Comparison of ENCODE assay signal across 8 cellular contexts in the genomic region with DNA sequence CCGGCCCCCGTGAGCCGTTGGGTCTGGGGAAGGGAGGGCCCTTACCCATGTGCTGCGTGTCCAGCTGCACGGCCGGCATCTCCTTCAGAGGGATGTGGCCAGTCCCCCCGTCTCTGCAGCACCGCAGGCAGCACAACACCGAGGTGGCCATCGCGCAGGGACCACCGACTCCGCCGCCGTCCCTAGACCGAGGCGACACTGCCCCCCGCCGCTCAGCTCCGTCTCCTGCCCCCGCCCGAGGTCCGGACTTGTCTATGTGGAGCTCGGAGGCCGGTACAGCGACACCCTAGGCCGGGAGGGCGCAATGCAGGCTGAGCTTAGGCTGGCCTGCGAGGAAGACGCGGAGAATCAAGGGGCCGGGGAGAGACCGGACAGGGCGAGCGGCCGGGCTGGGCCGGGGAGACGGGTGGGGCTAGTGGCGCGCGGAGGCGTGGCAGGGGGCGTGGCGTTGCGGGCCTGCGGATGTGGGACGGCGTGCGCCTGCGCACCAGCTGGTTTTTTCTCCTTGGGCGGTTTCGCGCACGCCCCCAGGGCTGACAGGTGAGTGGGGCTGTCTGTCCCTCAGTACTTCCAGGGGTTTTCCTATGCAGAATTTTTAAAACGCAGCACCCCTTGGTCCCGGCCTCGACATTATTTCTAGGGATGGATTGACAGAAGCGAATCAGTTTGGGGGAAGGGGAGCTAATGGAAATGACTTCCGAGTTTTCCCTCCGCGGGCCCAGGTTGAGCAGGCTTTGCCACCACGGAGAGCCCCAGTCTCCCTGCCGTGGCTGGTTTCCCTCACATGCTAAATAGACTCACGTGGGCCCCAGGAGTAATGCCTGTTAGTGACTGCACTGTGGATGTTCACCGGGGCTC. TPM values are rescaled to one million over a fixed set of nuclear protein-coding genes. Genes with fewer than 3 reads are reported as not detected.
DNase-seq lines count a peak whose midpoint lies in the region; ATAC-seq and TF ChIP-seq lines count a peak whose summit lies in the region.

A gene with protein sequence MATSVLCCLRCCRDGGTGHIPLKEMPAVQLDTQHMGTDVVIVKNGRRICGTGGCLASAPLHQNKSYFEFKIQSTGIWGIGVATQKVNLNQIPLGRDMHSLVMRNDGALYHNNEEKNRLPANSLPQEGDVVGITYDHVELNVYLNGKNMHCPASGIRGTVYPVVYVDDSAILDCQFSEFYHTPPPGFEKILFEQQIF (minus strand): TSS at position 256 of the 858 bp plus-strand sequence. CDS start 105 bp downstream, at position 151.

- H3K36me3 Mint-ChIP-seq in activated T-cell treated with anti-CD3 and anti-CD28 coated beads, Interleukin-2, amount 50 U/mL, for 24 hours (ENCODE audit: low read depth), result peaks cover 12% of the 10 kb centered on the region

- peak within 1 kb of the TSS; percentile 90 for H3K4me3 Mint-ChIP-seq in activated T-cell treated with anti-CD3 and anti-CD28 coated beads, Interleukin-2, amount 50 U/mL, for 24 hours

- peak within 1 kb of the TSS; percentile 93 for H3K27ac Mint-ChIP-seq in activated T-cell treated with anti-CD3 and anti-CD28 coated beads, Interleukin-2, amount 50 U/mL, for 24 hours

- H3K4me1 ChIP-seq in DND-41 (ENCODE audit: insufficient read depth, low read length) (peaks cover 20% of the 10 kb centered on the region), PC-3 (ENCODE audit: insufficient read depth, low read length) (peaks cover 15% of the 10 kb centered on the region), mucosa of stomach (ENCODE audit: control insufficient read depth, insufficient read depth, low read length) (peaks cover 11% of the 10 kb centered on the region)

- H3K27ac ChIP-seq in DND-41 (ENCODE audit: low read length), result peak within 1 kb of the TSS; percentile 62
- peak within 1 kb of the TSS; percentile 22 for H3K27ac ChIP-seq in PC-3 (ENCODE audit: low read length)

- H3K9me3 Mint-ChIP-seq in activated T-cell treated with anti-CD3 and anti-CD28 coated beads, Interleukin-2, amount 50 U/mL, for 24 hours, result no peaks in the 10 kb centered on the region

- DNase-seq in DND-41 (peak; percentile 87), KBM-7 (peak; percentile 99), PC-3 (peak; percentile 93)
- peak; percentile 99 for DNase-seq in activated T-cell treated with anti-CD3 and anti-CD28 coated beads, Interleukin-2, amount 50 U/mL, for 24 hours
- DNase-seq in stimulated activated CD8-positive, alpha-beta memory T cell treated with anti-CD3 and anti-CD28 coated beads, Interleukin-4, amount 100 ng/mL, for 48 hours, result peak; percentile 98

- H2AFZ ChIP-seq in DND-41 (ENCODE audit: low read depth, low read length) (peak within 1 kb of the TSS; percentile 82), PC-3 (ENCODE audit: low read length) (peak within 1 kb of the TSS; percentile 100)

- peaks cover 23% of the 10 kb centered on the region for H3K4me1 Mint-ChIP-seq in activated T-cell treated with anti-CD3 and anti-CD28 coated beads, Interleukin-2, amount 50 U/mL, for 24 hours (ENCODE audit: low read depth)

- H3K9ac ChIP-seq in DND-41 (ENCODE audit: low read depth, low read length) (peak within 1 kb of the TSS; percentile 66), PC-3 (ENCODE audit: low read length) (peak within 1 kb of the TSS; percentile 79), mucosa of stomach (ENCODE audit: low read length) (peak within 1 kb of the TSS; percentile 89)

- no TSS peak for BruUV-seq in PC-3 (replicated peaks; lab: Mats Ljungman, UMichigan)

- no peaks in the 10 kb centered on the region for H3K27me3 Mint-ChIP-seq in activated T-cell treated with anti-CD3 and anti-CD28 coated beads, Interleukin-2, amount 50 U/mL, for 24 hours

- CTCF ChIA-PET in PC-3 (lab: Charles Lee), result interaction anchor here (0.6 to 1.5 kb wide), 17 partner anchors 8 to 375 kb away, joined by 3 to 17 read pairs (median 4); partner anchors contain the start of genes EBPL, KPNA3 and TRIM13

- POLR2A ChIA-PET in PC-3 (lab: Charles Lee; ENCODE audit: unreplicated experiment), result interaction anchor here (0.6 to 1.2 kb wide), 4 partner anchors 143 to 1155 kb away, joined by 3 to 17 read pairs (median 10); partner anchors contain the start of gene KPNA3

- ATAC-seq in DND-41 (ENCODE audit: insufficient read depth, low read depth), result peak; percentile 91
- peak; percentile 96 for ATAC-seq in GM21723 (IDR thresholded peaks at IDR 0.05; ENCODE audit: unreplicated experiment)
- ATAC-seq in PC-3, result peak; percentile 94
- ATAC-seq in esophagus mucosa, result peak; percentile 100

- H3K79me2 ChIP-seq in DND-41 (ENCODE audit: insufficient read depth, low read length) (no peaks in the 10 kb centered on the region), PC-3 (ENCODE audit: low read length) (peaks cover 27% of the 10 kb centered on the region)

- H3K9me2 ChIP-seq in PC-3 (replicated peaks; ENCODE audit: low read length), result no peaks in the 10 kb centered on the region

- peak within 1 kb of the TSS; percentile 49 to 95 for H3K4me3 ChIP-seq in DND-41 (ENCODE audit: low read depth in 1 of 2, low read length in 2 of 2)
- peak within 1 kb of the TSS; percentile 97 for H3K4me3 ChIP-seq in PC-3 (ENCODE audit: low read length)
- peak within 1 kb of the TSS; percentile 90 for H3K4me3 ChIP-seq in mucosa of stomach (ENCODE audit: low read length)

- no peaks in the 10 kb centered on the region for H3K27me3 ChIP-seq in DND-41 (ENCODE audit: insufficient read depth, low read length, poor library complexity)
- H3K27me3 ChIP-seq in PC-3 (ENCODE audit: low read length), result no peaks in the 10 kb centered on the region
- H3K27me3 ChIP-seq in mucosa of stomach (ENCODE audit: control insufficient read depth, insufficient read depth, low read length), result no peaks in the 10 kb centered on the region

- no peaks in the 10 kb centered on the region; the same call in 1 of the 2 replicates for H3K36me3 ChIP-seq in DND-41 (ENCODE audit: insufficient read depth, low read length)
- no peaks in the 10 kb centered on the region for H3K36me3 ChIP-seq in PC-3 (ENCODE audit: low read depth, low read length)
- H3K36me3 ChIP-seq in mucosa of stomach (ENCODE audit: control insufficient read depth, insufficient read depth, low read length), result no peaks in the 10 kb centered on the region

- no peaks in the 10 kb centered on the region for H3F3A ChIP-seq in PC-3 (ENCODE audit: low read length, unreplicated experiment)

- in situ Hi-C loops in KBM-7 (cut with MboI; ENCODE audit: low pct_unique_long_range_greater_than_20kb, low sequenced_read_pairs), result no loop called here

- TF ChIP-seq CTCF in DND-41 (IDR thresholded peaks at IDR 0.05; ENCODE audit: borderline replicate concordance, extremely low read depth, low read length, poor library complexity, severe bottlenecking) (peak; percentile 82), PC-3 (conservative IDR thresholded peaks at IDR 0.05; ENCODE audit: low read depth, low read length) (peak; percentile 72)

- intact Hi-C loops in PC-3 (cut with micrococcal nuclease), result loop anchor here (2.0 to 10.0 kb wide), 4 partner anchors 40 to 282 kb away; no protein-coding TSS in a partner anchor

- H4K20me1 ChIP-seq in DND-41 (ENCODE audit: insufficient read depth, low read length), result no peaks in the 10 kb centered on the region
- no peaks in the 10 kb centered on the region for H4K20me1 ChIP-seq in PC-3 (ENCODE audit: low read length)

- H3K4me2 ChIP-seq in DND-41 (ENCODE audit: insufficient read depth, low read length) (peak within 1 kb of the TSS; percentile 94), PC-3 (ENCODE audit: low read length) (peak within 1 kb of the TSS; percentile 97)

- H3K9me3 ChIP-seq in DND-41 (ENCODE audit: insufficient read depth, low read length, severe bottlenecking), result no peaks in the 10 kb centered on the region
- no peaks in the 10 kb centered on the region for H3K9me3 ChIP-seq in PC-3 (ENCODE audit: low read length)
- H3K9me3 ChIP-seq in mucosa of stomach (ENCODE audit: control insufficient read depth, low read length), result no peaks in the 10 kb centered on the region

RNA-seq across cellular contexts. Expression of the gene that starts here (rescaled TPM):
- total RNA-seq in PC-3 (2014; rRNA removed), result 6.3 and 6.8 TPM in 2 replicates
- 8.3 TPM for total RNA-seq in esophagus mucosa

Comparison
In these comparisons a context has a peak if more than half of its experiments do, and no peak if none do; other contexts are left out.
1. Peak in every context shown above with its lines: DNase-seq, ATAC-seq, H3K4me3 ChIP-seq and H3K27ac ChIP-seq.